19 cellular contexts compared by ENCODE assay signal in the genomic region with DNA sequence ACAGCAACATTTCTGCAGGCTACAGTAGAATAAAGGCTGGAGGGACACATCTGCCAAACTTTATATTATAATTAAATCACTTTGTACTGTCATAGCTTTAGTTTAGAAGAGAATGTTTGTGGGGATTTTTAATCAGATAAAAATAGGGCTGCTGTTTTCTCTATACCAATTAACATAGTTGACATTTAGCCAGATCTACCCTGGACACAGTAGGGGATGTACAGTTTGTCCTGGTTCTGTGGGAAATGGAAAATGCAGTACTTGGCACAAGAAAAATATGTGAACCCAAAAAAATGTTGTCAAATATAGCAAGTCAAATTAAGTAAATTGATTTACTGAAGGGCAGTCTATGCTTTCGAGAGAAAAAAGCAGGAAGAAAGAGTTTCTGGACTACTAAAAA. TPM values are rescaled to one million over a fixed set of nuclear protein-coding genes. Genes with fewer than 3 reads are reported as not detected.
DNase-seq lines count a peak whose midpoint lies in the region; ATAC-seq and TF ChIP-seq lines count a peak whose summit lies in the region.
"Had no signal": no experiment of that assay in that cellular context is flagged by ENCODE, and none has a peak within 500 bp of the region (broad histone marks: within the 10 kb centered on the region; RNA-seq: fewer than 3 reads in every experiment).

No MANE protein-coding gene starts in this region.

- H3K27ac Mint-ChIP-seq in activated CD8-positive, alpha-beta T cell treated with anti-CD3 and anti-CD28 coated beads for 36 hours = no peak overlapping the region
- H3K27ac Mint-ChIP-seq: activated CD4-positive, alpha-beta T cell treated with anti-CD3 and anti-CD28 coated beads for 36 hours; activated naive CD8-positive, alpha-beta T cell treated with anti-CD3 and anti-CD28 coated beads, Interleukin-2, amount 50 U/mL, for 24 hours; activated T-helper 2 cell treated with anti-CD3 and anti-CD28 coated beads, Interferon-gamma antibody, Interleukin-2, Interleukin-4, amounts not matched to agents 10 μg/mL and 5 μg/mL and 100 μg/mL, durations not matched to agents 14 hours and 24 hours and 36 hours; stimulated activated naive CD8-positive, alpha-beta T cell treated with anti-CD3 and anti-CD28 coated beads, Interleukin-15, Interleukin-2, amounts not matched to agents 100 ng/mL and 50 ng/mL, for 24 hours; type B pancreatic cell had no signal

- no peak overlapping the region for H3K4me3 Mint-ChIP-seq in activated CD8-positive, alpha-beta T cell treated with anti-CD3 and anti-CD28 coated beads for 36 hours
- H3K4me3 Mint-ChIP-seq: activated CD4-positive, alpha-beta T cell treated with anti-CD3 and anti-CD28 coated beads for 36 hours; activated naive CD8-positive, alpha-beta T cell treated with anti-CD3 and anti-CD28 coated beads, Interleukin-2, amount 50 U/mL, for 24 hours; stimulated activated naive CD8-positive, alpha-beta T cell treated with anti-CD3 and anti-CD28 coated beads, Interleukin-15, Interleukin-2, amounts not matched to agents 100 ng/mL and 50 ng/mL, for 24 hours; type B pancreatic cell had no signal

- in situ Hi-C loops in astrocyte of the cerebellum (cut with HindIII; ENCODE audit: low sequenced_read_pairs) (no loop called here), brain microvascular endothelial cell (cut with HindIII; ENCODE audit: low pct_ligation_motif_present, low sequenced_read_pairs) (no loop called here)

- POLR2A ChIA-PET in activated CD8-positive, alpha-beta T cell treated with anti-CD3 and anti-CD28 coated beads for 36 hours (lab: Charles Lee) = no interaction called here

- no peaks in the 10 kb centered on the region for H3K4me1 Mint-ChIP-seq in activated CD8-positive, alpha-beta T cell treated with anti-CD3 and anti-CD28 coated beads for 36 hours (ENCODE audit: low read depth)
- H3K4me1 Mint-ChIP-seq: activated CD4-positive, alpha-beta T cell treated with anti-CD3 and anti-CD28 coated beads for 36 hours; activated naive CD8-positive, alpha-beta T cell treated with anti-CD3 and anti-CD28 coated beads, Interleukin-2, amount 50 U/mL, for 24 hours had no signal

- no peaks in the 10 kb centered on the region for H3K36me3 Mint-ChIP-seq in activated CD8-positive, alpha-beta T cell treated with anti-CD3 and anti-CD28 coated beads for 36 hours (ENCODE audit: low read depth)
- H3K36me3 Mint-ChIP-seq: type B pancreatic cell had no signal

- H3K27ac ChIP-seq in ACC112 (ENCODE audit: low read depth, low read length) (peak overlapping the region; percentile 39; the same call in 1 of the 2 replicates), brain microvascular endothelial cell (no peak overlapping the region)

- ATAC-seq in activated CD8-positive, alpha-beta T cell treated with anti-CD3 and anti-CD28 coated beads for 36 hours = no peak
- ATAC-seq in GM18517 (IDR thresholded peaks at IDR 0.05; ENCODE audit: unreplicated experiment) = no peak
- ATAC-seq: activated CD4-positive, alpha-beta T cell treated with anti-CD3 and anti-CD28 coated beads for 36 hours; activated naive CD8-positive, alpha-beta T cell treated with anti-CD3 and anti-CD28 coated beads, Interleukin-2, amount 50 U/mL, for 24 hours; HCT116 had no signal

- peak; percentile 88 for DNase-seq in GM04503 (ENCODE audit: low read depth)
- DNase-seq in astrocyte of the cerebellum (ENCODE audit: low read depth) = peak; percentile 89
- DNase-seq in iris pigment epithelial cell (ENCODE audit: low read depth) = peak; percentile 72
- DNase-seq in brain microvascular endothelial cell = no peak
- no peak for DNase-seq in activated CD8-positive, alpha-beta T cell treated with anti-CD3 and anti-CD28 coated beads for 36 hours
- DNase-seq in NCI-H1048 (lab: John Stamatoyannopoulos, UW) = no peak
- DNase-seq: activated CD4-positive, alpha-beta T cell treated with anti-CD3 and anti-CD28 coated beads for 36 hours; activated naive CD8-positive, alpha-beta T cell treated with anti-CD3 and anti-CD28 coated beads, Interleukin-2, amount 50 U/mL, for 24 hours; COR-L47; Kasumi-1; NCI-H1417 treated with DMSO at 0.1 percent for 48 hours; NCI-H2171 treated with DMSO at 0.1 percent for 48 hours; retina had no signal

- no peaks in the 10 kb centered on the region for H3K36me3 ChIP-seq in ACC112 (ENCODE audit: insufficient read depth, low read length)
- no peaks in the 10 kb centered on the region for H3K36me3 ChIP-seq in brain microvascular endothelial cell (replicated peaks)

- H2AFZ ChIP-seq in ACC112 (ENCODE audit: low read length, unreplicated experiment) = peak overlapping the region; percentile 12

- peaks cover 10% of the 10 kb centered on the region for H3K4me1 ChIP-seq in ACC112 (ENCODE audit: control insufficient read depth, insufficient read depth, low read length, unreplicated experiment)

- H3K27me3 Mint-ChIP-seq in activated CD8-positive, alpha-beta T cell treated with anti-CD3 and anti-CD28 coated beads for 36 hours = peaks cover 3% of the 10 kb centered on the region
- H3K27me3 Mint-ChIP-seq: activated CD4-positive, alpha-beta T cell treated with anti-CD3 and anti-CD28 coated beads for 36 hours; type B pancreatic cell had no signal

- TF ChIP-seq CTCF in astrocyte of the cerebellum (IDR thresholded peaks at IDR 0.05; ENCODE audit: low read depth, low read length, missing control alignments) (no peak), brain microvascular endothelial cell (IDR thresholded peaks at IDR 0.05; ENCODE audit: low read depth, low read length, missing control alignments) (no peak)
- TF ChIP-seq CTCF in activated CD8-positive, alpha-beta T cell treated with anti-CD3 and anti-CD28 coated beads for 36 hours (IDR thresholded peaks at IDR 0.05) = no peak

- CTCF ChIA-PET in activated CD8-positive, alpha-beta T cell treated with anti-CD3 and anti-CD28 coated beads for 36 hours (lab: Charles Lee) = interaction anchor here (1.0 kb wide), 1 partner anchor 12 kb away, joined by 6 read pairs; no protein-coding TSS in a partner anchor

- no peaks in the 10 kb centered on the region for H3K27me3 ChIP-seq in ACC112 (ENCODE audit: insufficient read depth, low read length)
- H3K27me3 ChIP-seq in brain microvascular endothelial cell (replicated peaks) = no peaks in the 10 kb centered on the region

- H3K79me2 ChIP-seq in ACC112 (ENCODE audit: control insufficient read depth, insufficient read depth, low read length, unreplicated experiment) = no peaks in the 10 kb centered on the region

- H3K4me3 ChIP-seq in ACC112 (ENCODE audit: low read depth, low read length) = no peak overlapping the region
- no peak overlapping the region for H3K4me3 ChIP-seq in astrocyte of the cerebellum (ENCODE audit: low read depth, low read length)
- no peak overlapping the region for H3K4me3 ChIP-seq in brain microvascular endothelial cell (ENCODE audit: low read depth, low read length)

- H3K9me3 Mint-ChIP-seq in activated CD8-positive, alpha-beta T cell treated with anti-CD3 and anti-CD28 coated beads for 36 hours = no peaks in the 10 kb centered on the region
- H3K9me3 Mint-ChIP-seq: activated naive CD8-positive, alpha-beta T cell treated with anti-CD3 and anti-CD28 coated beads, Interleukin-2, amount 50 U/mL, for 24 hours; activated T-helper 2 cell treated with anti-CD3 and anti-CD28 coated beads, Interferon-gamma antibody, Interleukin-2, Interleukin-4, amounts not matched to agents 10 μg/mL and 5 μg/mL and 100 μg/mL, durations not matched to agents 14 hours and 24 hours and 36 hours; stimulated activated naive CD8-positive, alpha-beta T cell treated with anti-CD3 and anti-CD28 coated beads, Interleukin-15, Interleukin-2, amounts not matched to agents 100 ng/mL and 50 ng/mL, for 24 hours; type B pancreatic cell had no signal

- intact Hi-C loops in activated CD8-positive, alpha-beta T cell treated with anti-CD3 and anti-CD28 coated beads for 36 hours (cut with micrococcal nuclease) = no loop called here

RNA-seq across cellular contexts. Expression of a gene that starts 20.8 kb away (rescaled TPM):
- 10 to 100 TPM; 57.5 to 61.2 TPM for total RNA-seq in activated CD8-positive, alpha-beta T cell treated with anti-CD3 and anti-CD28 coated beads for 36 hours

Comparison
In these comparisons a context has a peak if more than half of its experiments do, and no peak if none do; other contexts are left out.
1. DNase-seq: peak in GM04503 (single experiment), astrocyte of the cerebellum (single experiment) and iris pigment epithelial cell (single experiment); none in brain microvascular endothelial cell (single experiment), activated CD8-positive, alpha-beta T cell treated with anti-CD3 and anti-CD28 coated beads for 36 hours (single experiment) and NCI-H1048 (single experiment).